In genomic region chr6:158706369-158706982, GRCh38 we compare ENCODE assay signal across 8 cellular contexts. TPM values are rescaled to one million over a fixed set of nuclear protein-coding genes. Genes with fewer than 3 reads are reported as not detected.
DNase-seq lines count a peak whose midpoint lies in the region; ATAC-seq and TF ChIP-seq lines count a peak whose summit lies in the region.

No MANE protein-coding gene starts in this region.

- H3K27ac Mint-ChIP-seq in stimulated activated naive CD8-positive, alpha-beta T cell treated with anti-CD3 and anti-CD28 coated beads, Interleukin-15, amount 100 ng/mL, for 72 hours, result no peak overlapping the region
- no peak overlapping the region for H3K27ac Mint-ChIP-seq in activated T-helper 17 cell treated with anti-CD3 and anti-CD28 coated beads, Interleukin-2, amount 50 U/mL, for 72 hours
- H3K27ac Mint-ChIP-seq in naive thymus-derived CD4-positive, alpha-beta T cell, result no peak overlapping the region

- H2AFZ ChIP-seq in GM23248 (peak overlapping the region; percentile 61; the same call in 1 of the 2 replicates), SK-N-SH (ENCODE audit: low read depth) (peak overlapping the region; percentile 94)

- no peaks in the 10 kb centered on the region for H3K9me2 ChIP-seq in GM23248 (ENCODE audit: insufficient read depth)
- no peaks in the 10 kb centered on the region for H3K9me2 ChIP-seq in SK-N-SH

- H3K36me3 ChIP-seq in GM23248 (ENCODE audit: low read depth) (no peaks in the 10 kb centered on the region), SK-N-SH (replicated peaks in 1 of 2; ENCODE audit: control insufficient read depth in 1 of 2, insufficient read depth in 2 of 2, low read length in 1 of 2) (no peaks in the 10 kb centered on the region), cardiac muscle cell (no peaks in the 10 kb centered on the region), gastrocnemius medialis (no peaks in the 10 kb centered on the region)
- peaks cover 0 to 13% (median 0%) of the 10 kb centered on the region in 3 experiments for H3K36me3 ChIP-seq in naive thymus-derived CD4-positive, alpha-beta T cell (ENCODE audit: control insufficient read depth in 2 of 3, insufficient read depth in 3 of 3, low read length in 3 of 3)

- H3F3A ChIP-seq in GM23248 (ENCODE audit: insufficient read depth), result peaks cover 8% of the 10 kb centered on the region; the same call in 1 of the 2 replicates
- H3F3A ChIP-seq in SK-N-SH (replicated peaks; ENCODE audit: insufficient read depth), result peaks cover 7% of the 10 kb centered on the region

- CTCF ChIA-PET in SK-N-SH (lab: Yijun Ruan, JAX), result interaction anchor here (0.6 to 4.0 kb wide), 29 partner anchors 9 to 492 kb away, joined by 3 to 40 read pairs (median 5); no protein-coding TSS in a partner anchor
- CTCF ChIA-PET in naive thymus-derived CD4-positive, alpha-beta T cell (lab: Charles Lee), result interaction anchor here (0.7 to 2.8 kb wide), 4 partner anchors 10 to 554 kb away, joined by 3 to 13 read pairs (median 5); no protein-coding TSS in a partner anchor

- H3K9ac ChIP-seq in GM23248 (0 out of 2 replicates have a peak overlapping the region, but pooled peaks have one; percentile 5), SK-N-SH (peak overlapping the region; percentile 29; the same call in 1 of the 2 replicates)

- in situ Hi-C loops in GM23248 (cut with MboI), result loop anchor here (25.0 kb wide), 1 partner anchor 256 kb away; no protein-coding TSS in a partner anchor
- in situ Hi-C loops in gastrocnemius medialis (cut with MboI; ENCODE audit: low sequenced_read_pairs in 4 of 4), result loop anchor here (10.0 to 25.0 kb wide), 2 partner anchors 268 to 406 kb away; no protein-coding TSS in a partner anchor

- H3K4me1 Mint-ChIP-seq in stimulated activated naive CD8-positive, alpha-beta T cell treated with anti-CD3 and anti-CD28 coated beads, Interleukin-15, amount 100 ng/mL, for 72 hours, result peaks cover 23% of the 10 kb centered on the region
- peaks cover under 1% of the 10 kb centered on the region for H3K4me1 Mint-ChIP-seq in activated T-helper 17 cell treated with anti-CD3 and anti-CD28 coated beads, Interleukin-2, amount 50 U/mL, for 72 hours
- peaks cover 0 to 18% (median 14%) of the 10 kb centered on the region in 7 donors for H3K4me1 Mint-ChIP-seq in naive thymus-derived CD4-positive, alpha-beta T cell

- H4K20me1 ChIP-seq in GM23248 (ENCODE audit: insufficient read depth) (no peaks in the 10 kb centered on the region), SK-N-SH (ENCODE audit: insufficient read depth) (no peaks in the 10 kb centered on the region)

- H3K36me3 Mint-ChIP-seq in activated T-helper 17 cell treated with anti-CD3 and anti-CD28 coated beads, Interleukin-2, amount 50 U/mL, for 72 hours (ENCODE audit: low read depth), result peaks cover 93% of the 10 kb centered on the region
- H3K36me3 Mint-ChIP-seq in naive thymus-derived CD4-positive, alpha-beta T cell, result peaks cover 11 to 28% (median 24%) of the 10 kb centered on the region in 5 donors

- peak; percentile 11 for TF ChIP-seq RAD21 in SK-N-SH (IDR thresholded peaks at IDR 0.05; ENCODE audit: low read length)

- H3K79me2 ChIP-seq in GM23248 (ENCODE audit: insufficient read depth), result no peaks in the 10 kb centered on the region
- H3K79me2 ChIP-seq in SK-N-SH (ENCODE audit: insufficient read depth), result no peaks in the 10 kb centered on the region

- H3K27me3 Mint-ChIP-seq in stimulated activated naive CD8-positive, alpha-beta T cell treated with anti-CD3 and anti-CD28 coated beads, Interleukin-15, amount 100 ng/mL, for 72 hours, result no peaks in the 10 kb centered on the region
- H3K27me3 Mint-ChIP-seq in activated T-helper 17 cell treated with anti-CD3 and anti-CD28 coated beads, Interleukin-2, amount 50 U/mL, for 72 hours, result no peaks in the 10 kb centered on the region
- H3K27me3 Mint-ChIP-seq in naive thymus-derived CD4-positive, alpha-beta T cell, result no peaks in the 10 kb centered on the region

- peak overlapping the region; percentile 40; the same call in 1 of the 2 replicates for H3K4me3 ChIP-seq in GM23248
- no peak overlapping the region; a peak in 1 of 4 replicates for H3K4me3 ChIP-seq in SK-N-SH (ENCODE audit: low read depth in 2 of 2, low read length in 1 of 2)
- no peak overlapping the region for H3K4me3 ChIP-seq in cardiac muscle cell
- no peak overlapping the region for H3K4me3 ChIP-seq in gastrocnemius medialis
- no peak overlapping the region for H3K4me3 ChIP-seq in naive thymus-derived CD4-positive, alpha-beta T cell (ENCODE audit: low read length)

- H3K27ac ChIP-seq in 22Rv1, result peak overlapping the region; percentile 50
- 0 out of 2 replicates have a peak overlapping the region, but pooled peaks have one; percentile 6 for H3K27ac ChIP-seq in GM23248
- H3K27ac ChIP-seq in SK-N-SH (ENCODE audit: low read depth in 2 of 2, low read length in 1 of 2), result peak overlapping the region; percentile 19 to 62; a peak in 3 of 4 replicates
- H3K27ac ChIP-seq in cardiac muscle cell, result peak overlapping the region; percentile 98
- H3K27ac ChIP-seq in gastrocnemius medialis, result peak overlapping the region; percentile 56 to 69 (median 64)
- no peak overlapping the region for H3K27ac ChIP-seq in naive thymus-derived CD4-positive, alpha-beta T cell (ENCODE audit: low read depth, low read length)

- H3K9me3 ChIP-seq in GM23248 (ENCODE audit: low read depth) (no peaks in the 10 kb centered on the region), SK-N-SH (no peaks in the 10 kb centered on the region), cardiac muscle cell (ENCODE audit: low read depth) (no peaks in the 10 kb centered on the region), gastrocnemius medialis (no peaks in the 10 kb centered on the region)
- H3K9me3 ChIP-seq in naive thymus-derived CD4-positive, alpha-beta T cell (ENCODE audit: control insufficient read depth in 2 of 3, low read length in 3 of 3), result no peaks in the 10 kb centered on the region

- peaks cover 12% of the 10 kb centered on the region for H3K4me1 ChIP-seq in GM23248 (ENCODE audit: insufficient read depth)
- H3K4me1 ChIP-seq in SK-N-SH (ENCODE audit: control insufficient read depth in 1 of 2, insufficient read depth in 2 of 2, low read depth in 1 of 2, low read length in 1 of 2), result peaks cover 15 to 28% of the 10 kb centered on the region in 2 experiments
- peaks cover 37% of the 10 kb centered on the region for H3K4me1 ChIP-seq in cardiac muscle cell (ENCODE audit: low read depth)
- peaks cover 18 to 24% of the 10 kb centered on the region in 2 donors for H3K4me1 ChIP-seq in gastrocnemius medialis
- peaks cover 8 to 9% of the 10 kb centered on the region in 2 donors for H3K4me1 ChIP-seq in naive thymus-derived CD4-positive, alpha-beta T cell (ENCODE audit: control insufficient read depth in 2 of 2, insufficient read depth in 2 of 2, low read length in 2 of 2)

- POLR2A ChIA-PET in SK-N-SH (lab: Yijun Ruan, JAX), result no interaction called here
- POLR2A ChIA-PET in naive thymus-derived CD4-positive, alpha-beta T cell (lab: Charles Lee), result no interaction called here

- H3K9me3 Mint-ChIP-seq in stimulated activated naive CD8-positive, alpha-beta T cell treated with anti-CD3 and anti-CD28 coated beads, Interleukin-15, amount 100 ng/mL, for 72 hours, result no peaks in the 10 kb centered on the region
- H3K9me3 Mint-ChIP-seq in activated T-helper 17 cell treated with anti-CD3 and anti-CD28 coated beads, Interleukin-2, amount 50 U/mL, for 72 hours, result no peaks in the 10 kb centered on the region
- H3K9me3 Mint-ChIP-seq in naive thymus-derived CD4-positive, alpha-beta T cell, result no peaks in the 10 kb centered on the region

- 41 to 44% methylated on average over 6 of the region's 6 CpGs for WGBS in GM23248 (ENCODE audit: low coverage in 1 of 2, low lambda C conversion rate in 2 of 2, missing lambda C conversion rate in 2 of 2), 2 experiments
- 43% methylated on average over 6 of the region's 6 CpGs for WGBS in SK-N-SH (ENCODE audit: low lambda C conversion rate)

- TF ChIP-seq POLR2A in gastrocnemius medialis (IDR thresholded peaks at IDR 0.05), result peak in 1 of 2 donors; percentile 25

- intact Hi-C loops in gastrocnemius medialis (cut with DNase I; ENCODE audit: low total_unique reads), result loop anchor here (10.0 kb wide), 1 partner anchor 398 kb away; no protein-coding TSS in a partner anchor
- intact Hi-C loops in naive thymus-derived CD4-positive, alpha-beta T cell (cut with micrococcal nuclease), result loop anchor here in 1 of 2 donors (10.0 kb wide), 1 partner anchor 398 kb away; no protein-coding TSS in a partner anchor

- peak; percentile 80 for TF ChIP-seq CTCF in 22Rv1 (IDR thresholded peaks at IDR 0.05)
- peak; percentile 69 for TF ChIP-seq CTCF in SK-N-SH (IDR thresholded peaks at IDR 0.05)
- TF ChIP-seq CTCF in cardiac muscle cell (IDR thresholded peaks at IDR 0.05; ENCODE audit: low read depth, low read length), result peak; percentile 74
- TF ChIP-seq CTCF in gastrocnemius medialis (IDR thresholded peaks at IDR 0.05 in 4 of 5, conservative IDR thresholded peaks at IDR 0.05 in 1 of 5), result peak in 4 of 5 experiments; percentile 20 to 52 (median 40)

- DNase-seq in GM23248 (peak; percentile 77), SK-N-SH (peak; percentile 75), cardiac muscle cell (ENCODE audit: low read depth in 1 of 2, low spot score in 1 of 2) (peak; percentile 66 to 69), gastrocnemius medialis (peak; percentile 35 to 45)
- DNase-seq in stimulated activated naive CD8-positive, alpha-beta T cell treated with anti-CD3 and anti-CD28 coated beads, Interleukin-15, amount 100 ng/mL, for 72 hours, result no peak
- DNase-seq in naive thymus-derived CD4-positive, alpha-beta T cell, result no peak

- TF ChIP-seq EP300 in SK-N-SH (IDR thresholded peaks at IDR 0.05; ENCODE audit: borderline replicate concordance in 1 of 2, low read depth in 1 of 2, low read length in 1 of 2), result no peak

- H3K27me3 ChIP-seq in GM23248 (replicated peaks; ENCODE audit: insufficient read depth) (no peaks in the 10 kb centered on the region), SK-N-SH (ENCODE audit: insufficient read depth) (no peaks in the 10 kb centered on the region), cardiac muscle cell (no peaks in the 10 kb centered on the region), gastrocnemius medialis (no peaks in the 10 kb centered on the region)
- no peaks in the 10 kb centered on the region for H3K27me3 ChIP-seq in naive thymus-derived CD4-positive, alpha-beta T cell (ENCODE audit: control insufficient read depth in 2 of 2, insufficient read depth in 2 of 2, low read length in 2 of 2)

- H3K4me3 Mint-ChIP-seq in stimulated activated naive CD8-positive, alpha-beta T cell treated with anti-CD3 and anti-CD28 coated beads, Interleukin-15, amount 100 ng/mL, for 72 hours, result no peak overlapping the region
- H3K4me3 Mint-ChIP-seq in activated T-helper 17 cell treated with anti-CD3 and anti-CD28 coated beads, Interleukin-2, amount 50 U/mL, for 72 hours, result no peak overlapping the region
- no peak overlapping the region for H3K4me3 Mint-ChIP-seq in naive thymus-derived CD4-positive, alpha-beta T cell

- ATAC-seq in gastrocnemius medialis, result peak; percentile 38 to 40
- ATAC-seq in stimulated activated naive CD8-positive, alpha-beta T cell treated with anti-CD3 and anti-CD28 coated beads, Interleukin-15, amount 100 ng/mL, for 72 hours, result no peak
- no peak for ATAC-seq in activated T-helper 17 cell treated with anti-CD3 and anti-CD28 coated beads, Interleukin-2, amount 50 U/mL, for 72 hours (replicated peaks)
- no peak for ATAC-seq in naive thymus-derived CD4-positive, alpha-beta T cell

- H3K4me2 ChIP-seq in GM23248 (ENCODE audit: unreplicated experiment), result peak overlapping the region; percentile 75
- peak overlapping the region; percentile 76 for H3K4me2 ChIP-seq in SK-N-SH

RNA-seq across cellular contexts. Expression of gene SYTL3, which starts 56.6 kb away (rescaled TPM):
- 2.1 and 11.8 TPM in 2 replicates for total RNA-seq in GM23248 (2014; rRNA removed; shearing (Covaris generic))
- polyA plus RNA-seq in GM23248 (2016; fragmentation: Nextera tagmentation; extraction: Ambion mirVana) (2.3 and 3.8 TPM in 2 replicates), SK-N-SH (2012; rRNA removed) (2.0 and 2.3 TPM in 2 replicates), cardiac muscle cell (11.4 and 15.9 TPM in 2 replicates)
- 1.6 and 1.9 TPM in 2 replicates for polyA plus RNA-seq in SK-N-SH (2012; cell fraction: cytosol; rRNA removed)
- polyA plus RNA-seq in SK-N-SH (2012; cell fraction: nucleus; rRNA removed), result 3.5 and 5.0 TPM in 2 replicates
- total RNA-seq in cardiac muscle cell (6.7 and 9.9 TPM in 2 replicates), gastrocnemius medialis (10 to 100 TPM in 2 of 4 donors, 1 to 10 TPM in 2; 3.0 to 16.7 (median 6.7) TPM)
- total RNA-seq in activated T-helper 17 cell treated with anti-CD3 and anti-CD28 coated beads, Interleukin-2, amount 50 U/mL, for 72 hours, result 100 to 1,000 TPM; 118 to 331 TPM
- total RNA-seq in naive thymus-derived CD4-positive, alpha-beta T cell, result 10 to 100 TPM; 25.8 to 67.0 (median 31.1) TPM
- polyA plus RNA-seq in naive thymus-derived CD4-positive, alpha-beta T cell, result 10 to 100 TPM; 13.4 to 27.3 TPM

Comparison
In these comparisons a context has a peak if more than half of its experiments do, and no peak if none do; other contexts are left out.
1. DNase-seq: peak in GM23248 (single experiment), SK-N-SH (single experiment), cardiac muscle cell (2 of 2) and gastrocnemius medialis (2 of 2); none in stimulated activated naive CD8-positive, alpha-beta T cell treated with anti-CD3 and anti-CD28 coated beads, Interleukin-15, amount 100 ng/mL, for 72 hours (0 of 2) and naive thymus-derived CD4-positive, alpha-beta T cell (0 of 9).
2. ATAC-seq: peak in gastrocnemius medialis (2 of 2); none in stimulated activated naive CD8-positive, alpha-beta T cell treated with anti-CD3 and anti-CD28 coated beads, Interleukin-15, amount 100 ng/mL, for 72 hours (single experiment), activated T-helper 17 cell treated with anti-CD3 and anti-CD28 coated beads, Interleukin-2, amount 50 U/mL, for 72 hours (single experiment) and naive thymus-derived CD4-positive, alpha-beta T cell (single experiment).
3. Peak in every context shown above with its lines, with median percentiles within 50 percentile points of each other: CTCF ChIP-seq.